ENCODE assay signal across 9 cellular contexts in the genomic region with DNA sequence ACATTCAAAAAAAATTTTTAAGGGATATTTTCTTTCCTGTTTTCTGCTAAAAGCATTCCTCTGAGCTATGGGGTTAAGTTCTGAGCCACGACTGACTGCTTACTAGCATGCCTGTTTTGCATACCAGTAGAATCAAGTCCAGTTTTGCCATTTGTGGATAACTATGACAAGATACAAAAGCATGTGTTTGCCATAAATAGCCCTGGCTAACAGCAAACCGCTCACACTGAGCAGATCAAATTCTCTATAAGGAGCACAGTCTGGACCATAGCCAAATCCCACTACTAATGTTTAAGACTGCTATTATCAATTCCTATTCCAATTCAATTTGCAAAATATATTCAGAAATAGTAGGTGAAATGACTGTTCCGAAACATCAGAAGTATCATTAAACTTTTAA. TPM values are rescaled to one million over a fixed set of nuclear protein-coding genes. Genes with fewer than 3 reads are reported as not detected.
DNase-seq lines count a peak whose midpoint lies in the region; ATAC-seq, FAIRE-seq and TF ChIP-seq lines count a peak whose summit lies in the region.
"Had no signal": no experiment of that assay in that cellular context is flagged by ENCODE, and none has a peak within 500 bp of the region (broad histone marks: within the 10 kb centered on the region; RNA-seq: fewer than 3 reads in every experiment).

No MANE protein-coding gene starts in this region.

- peaks cover 4 to 8% (median 8%) of the 10 kb centered on the region in 3 donors for H3K27me3 Mint-ChIP-seq in CD14-positive monocyte (ENCODE audit: low read depth in 3 of 3)

- ATAC-seq in HG02798 (IDR thresholded peaks at IDR 0.05; ENCODE audit: poor library complexity, unreplicated experiment) (peak; percentile 39), omental fat pad (ENCODE audit: low FRiP score) (no peak)

- H3K4me1 Mint-ChIP-seq in CD14-positive monocyte = peaks cover 20% of the 10 kb centered on the region

- no peaks in the 10 kb centered on the region for H3K27me3 ChIP-seq in uterus

- no peaks in the 10 kb centered on the region for H3K36me3 ChIP-seq in uterus
- peaks cover 3 to 6% of the 10 kb centered on the region in 2 donors for H3K36me3 ChIP-seq in kidney (ENCODE audit: control insufficient read depth in 1 of 2, insufficient read depth in 2 of 2, low read length in 2 of 2)

- no peaks in the 10 kb centered on the region for H3K36me3 Mint-ChIP-seq in CD14-positive monocyte

- peak overlapping the region; percentile 98 to 100 for H3K27ac ChIP-seq in uterus
- H3K27ac ChIP-seq in kidney (ENCODE audit: low read depth in 2 of 2, low read length in 2 of 2) = no peak overlapping the region
- H3K27ac ChIP-seq: HL-60 had no signal

- H3K27ac Mint-ChIP-seq in CD14-positive monocyte = no peak overlapping the region

- H3K9ac ChIP-seq in kidney (ENCODE audit: low read length in 2 of 2) = no peak overlapping the region

- no peak overlapping the region for H3K4me3 Mint-ChIP-seq in CD14-positive monocyte

- H3K4me3 ChIP-seq in uterus (no peak overlapping the region), kidney (ENCODE audit: low read length in 2 of 2) (no peak overlapping the region)

- no peak for TF ChIP-seq POLR2A in uterus (IDR thresholded peaks at IDR 0.05)

- peak; percentile 96 for DNase-seq in ELR (ENCODE audit: low read depth)
- DNase-seq in NCI-H82 treated with DMSO at 0.1 percent for 48 hours (lab: John Stamatoyannopoulos, UW; ENCODE audit: unreplicated experiment) = peak; percentile 7
- DNase-seq in foreskin melanocyte = peak; percentile 78
- DNase-seq in uterus = peak in 1 of 2 donors; percentile 26
- DNase-seq in omental fat pad (ENCODE audit: low spot score) = no peak
- no peak for DNase-seq in kidney
- no peak for DNase-seq in CD14-positive monocyte (ENCODE audit: low spot score)

- no peak for FAIRE-seq in kidney (lab: Jason Lieb, UNC)

- no peaks in the 10 kb centered on the region for H3K9me3 ChIP-seq in uterus
- no peaks in the 10 kb centered on the region for H3K9me3 ChIP-seq in kidney (ENCODE audit: control insufficient read depth in 1 of 2, low read length in 2 of 2)

- TF ChIP-seq CTCF in uterus (IDR thresholded peaks at IDR 0.05) = no peak
- no peak for TF ChIP-seq CTCF in omental fat pad (IDR thresholded peaks at IDR 0.05)
- no peak for TF ChIP-seq CTCF in kidney (IDR thresholded peaks at IDR 0.05; ENCODE audit: borderline replicate concordance, extremely low read depth, insufficient read depth)
- no peak for TF ChIP-seq CTCF in CD14-positive monocyte (IDR thresholded peaks at IDR 0.05)

- no peaks in the 10 kb centered on the region for H3K9me3 Mint-ChIP-seq in CD14-positive monocyte

- intact Hi-C loops in uterus (cut with DNase I; ENCODE audit: low total_unique reads) = loop anchor here (5.0 kb wide), 1 partner anchor 161 kb away; no protein-coding TSS in a partner anchor
- intact Hi-C loops in kidney (cut with DNase I) = no loop called here
- intact Hi-C loops in CD14-positive monocyte (cut with micrococcal nuclease) = no loop called here

- H3K4me1 ChIP-seq in uterus = no peaks in the 10 kb centered on the region
- H3K4me1 ChIP-seq in kidney (ENCODE audit: control insufficient read depth in 1 of 2, insufficient read depth in 1 of 2, low read depth in 1 of 2, low read length in 2 of 2) = peaks cover 4 to 8% of the 10 kb centered on the region in 2 donors

RNA-seq across cellular contexts. Expression of a gene that starts 3.2 kb away (rescaled TPM):
- total RNA-seq in uterus = 100 to 1,000 TPM; 108 to 231 (median 139) TPM
- total RNA-seq in omental fat pad = 10 to 100 TPM; 35.3 to 69.4 (median 67.4) TPM
- total RNA-seq in kidney = 32.5 TPM
- polyA plus RNA-seq in kidney (ENCODE audit: insufficient read depth, low read depth, low replicate concordance) = 56.3 TPM
- polyA plus RNA-seq in CD14-positive monocyte = 1 to 10 TPM; 3.5 to 3.8 TPM

Comparison
In these comparisons a context has a peak if more than half of its experiments do, and no peak if none do; other contexts are left out.
1. DNase-seq: peak in ELR (single experiment), NCI-H82 treated with DMSO at 0.1 percent for 48 hours (single experiment) and foreskin melanocyte (single experiment); none in omental fat pad (single experiment), kidney (single experiment) and CD14-positive monocyte (single experiment).
2. H3K27ac ChIP-seq: peak in uterus (2 of 2); none in kidney (0 of 2).